Comparison of ENCODE assay signal across 29 cellular contexts in the genomic region with DNA sequence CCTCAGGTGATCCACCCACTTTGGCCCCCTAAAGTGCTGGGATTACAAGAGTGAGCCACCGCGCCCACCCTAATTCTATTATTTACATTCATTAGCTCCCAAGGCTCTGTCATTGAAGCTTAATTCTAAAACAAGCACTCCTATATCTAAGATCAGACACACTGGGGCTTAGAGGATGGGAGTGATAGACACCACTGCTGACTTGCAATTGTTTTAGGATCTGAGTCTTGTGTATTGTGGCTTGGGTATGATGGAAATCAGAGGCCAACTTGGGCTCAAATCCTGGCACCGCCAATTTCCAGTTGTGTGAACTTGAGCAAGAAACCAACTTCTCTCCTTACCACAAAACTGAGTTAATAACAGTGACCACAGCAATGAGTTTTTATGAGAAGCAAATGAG.
"Had no signal": no experiment of that assay in that cellular context is flagged by ENCODE, and none has a peak within 500 bp of the region (broad histone marks: within the 10 kb centered on the region; RNA-seq: fewer than 3 reads in every experiment).

No MANE protein-coding gene starts in this region.

- H3K27me3 Mint-ChIP-seq: activated CD4-positive, alpha-beta T cell treated with anti-CD3 and anti-CD28 coated beads, Interleukin-2, amount 10 ng/mL, durations not matched to agents 24 days and 14 days; activated CD8-positive, alpha-beta T cell treated with anti-CD3 and anti-CD28 coated beads for 36 hours; activated naive CD8-positive, alpha-beta T cell; naive B cell; stimulated activated naive CD8-positive, alpha-beta T cell treated with anti-CD3 and anti-CD28 coated beads, Interleukin-15, Interleukin-2, amounts not matched to agents 100 ng/mL and 50 ng/mL, for 24 hours had no signal

- H3K27ac ChIP-seq: body of pancreas, colonic mucosa, gastrocnemius medialis, left ventricle myocardium inferior, ovary, prostate gland, thoracic aorta, uterus had no signal

- H3K9me3 Mint-ChIP-seq: activated CD4-positive, alpha-beta T cell treated with anti-CD3 and anti-CD28 coated beads, Interleukin-2, amount 10 ng/mL, durations not matched to agents 24 days and 14 days; activated CD8-positive, alpha-beta T cell treated with anti-CD3 and anti-CD28 coated beads for 36 hours; mesothelial cell of epicardium; naive B cell; stimulated activated naive CD8-positive, alpha-beta T cell treated with anti-CD3 and anti-CD28 coated beads, Interleukin-15, Interleukin-2, amounts not matched to agents 100 ng/mL and 50 ng/mL, for 24 hours had no signal

- H3K27me3 ChIP-seq: body of pancreas, colonic mucosa, gastrocnemius medialis, ovary, uterus had no signal

- H3K4me3 Mint-ChIP-seq: mesothelial cell of epicardium; stimulated activated naive CD8-positive, alpha-beta T cell treated with anti-CD3 and anti-CD28 coated beads, Interleukin-15, Interleukin-2, amounts not matched to agents 100 ng/mL and 50 ng/mL, for 24 hours had no signal

- H3K36me3 ChIP-seq: colonic mucosa, gastrocnemius medialis, left ventricle myocardium inferior, ovary, prostate gland, thoracic aorta, uterus had no signal

- H3K9me3 ChIP-seq: body of pancreas, colonic mucosa, gastrocnemius medialis, left ventricle myocardium inferior, ovary, prostate gland, thoracic aorta, uterus had no signal

- H3K36me3 Mint-ChIP-seq: mesothelial cell of epicardium, naive B cell had no signal

- H3K4me1 ChIP-seq: colonic mucosa, prostate gland, uterus had no signal

- DNase-seq: activated CD4-positive, alpha-beta T cell treated with anti-CD3 and anti-CD28 coated beads, Interleukin-2, amount 10 ng/mL, durations not matched to agents 24 days and 14 days; activated CD4-positive, CD25-positive, alpha-beta regulatory T cell treated with anti-CD3 and anti-CD28 coated beads, Interleukin-2, amount 50 U/mL, for 72 hours; activated CD8-positive, alpha-beta T cell treated with anti-CD3 and anti-CD28 coated beads for 36 hours; activated effector memory CD4-positive, alpha-beta T cell treated with Interleukin-2 at 50 U/mL for 16 hours; activated naive CD4-positive, alpha-beta T cell treated with Interleukin-2 at 50 U/mL for 16 hours; activated T-cell treated with anti-CD3 and anti-CD28 coated beads, Interleukin-2, amount 50 U/mL, for 48 hours; aorta; body of pancreas; cerebellar nuclear complex; colonic mucosa; effector CD8-positive, alpha-beta T cell; erythroblast; gastrocnemius medialis; glutamatergic neuron; left ventricle myocardium inferior; naive B cell; ovary; retina; stimulated activated CD4-positive, alpha-beta T cell treated with anti-CD3 and anti-CD28 coated beads, Interleukin-12 subunit alpha, Interleukin-12 subunit beta, amount 100 ng/mL, for 4 hours; stimulated activated CD4-positive, alpha-beta T cell treated with anti-CD3 and anti-CD28 coated beads, Interleukin-4, amount 100 ng/mL, for 1 hour; trophoblast cell; uterus had no signal

- H3K27ac Mint-ChIP-seq: activated CD4-positive, alpha-beta T cell treated with anti-CD3 and anti-CD28 coated beads, Interleukin-2, amount 10 ng/mL, durations not matched to agents 24 days and 14 days; activated naive CD8-positive, alpha-beta T cell; mesothelial cell of epicardium; stimulated activated naive CD8-positive, alpha-beta T cell treated with anti-CD3 and anti-CD28 coated beads, Interleukin-15, Interleukin-2, amounts not matched to agents 100 ng/mL and 50 ng/mL, for 24 hours had no signal

- H3K4me3 ChIP-seq: body of pancreas, colonic mucosa, gastrocnemius medialis, left ventricle myocardium inferior, ovary, prostate gland, skin epidermis, thoracic aorta, uterus had no signal

- ATAC-seq: activated CD8-positive, alpha-beta T cell treated with anti-CD3 and anti-CD28 coated beads for 36 hours; body of pancreas; gastrocnemius medialis; sciatic nerve had no signal
